Comparison of ENCODE assay signal across 15 cellular contexts in genomic region chr3:29695905-29696238, GRCh38.
DNase-seq lines count a peak whose midpoint lies in the region; ATAC-seq, FAIRE-seq and TF ChIP-seq lines count a peak whose summit lies in the region.
"Had no signal": no experiment of that assay in that cellular context is flagged by ENCODE, and none has a peak within 500 bp of the region (broad histone marks: within the 10 kb centered on the region; RNA-seq: fewer than 3 reads in every experiment).

No MANE protein-coding gene starts in this region.

- POLR2A ChIA-PET in Panc1 (lab: Charles Lee) = no interaction called here
- POLR2A ChIA-PET in endothelial cell of umbilical vein (lab: Charles Lee) = no interaction called here

- H3K9ac ChIP-seq in endothelial cell of umbilical vein (replicated peaks; ENCODE audit: extremely low read depth, insufficient read depth, low read length) = peak overlapping the region; percentile 86
- H3K9ac ChIP-seq in mucosa of rectum (ENCODE audit: low read depth in 1 of 2, low read length in 2 of 2) = no peak overlapping the region

- no peaks in the 10 kb centered on the region for H3K9me1 ChIP-seq in endothelial cell of umbilical vein (replicated peaks; ENCODE audit: control insufficient read depth, extremely low read depth, insufficient read depth, low read length)

- H3K4me3 ChIP-seq in Panc1 (ENCODE audit: low read depth in 2 of 2, low read length in 2 of 2) = no peak overlapping the region
- no peak overlapping the region for H3K4me3 ChIP-seq in endothelial cell of umbilical vein (replicated peaks in 1 of 3; ENCODE audit: insufficient read depth in 1 of 3, low read depth in 1 of 3, low read length in 3 of 3)
- H3K4me3 ChIP-seq in mucosa of rectum (ENCODE audit: low read length in 2 of 2) = no peak overlapping the region
- no peak overlapping the region for H3K4me3 ChIP-seq in tibial nerve

- TF ChIP-seq POLR2A in endothelial cell of umbilical vein (IDR thresholded peaks at IDR 0.05; ENCODE audit: low read depth, low read length) (no peak), tibial nerve (IDR thresholded peaks at IDR 0.05) (no peak)

- H4K20me1 ChIP-seq in endothelial cell of umbilical vein (replicated peaks; ENCODE audit: control insufficient read depth, extremely low read depth, insufficient read depth, low read length) = no peaks in the 10 kb centered on the region

- TF ChIP-seq CTCF in Panc1 (IDR thresholded peaks at IDR 0.05) (no peak), endothelial cell of umbilical vein (IDR thresholded peaks at IDR 0.05; ENCODE audit: extremely low read depth in 1 of 2, insufficient read depth in 1 of 2, low read depth in 1 of 2, low read length in 2 of 2) (no peak), tibial nerve (IDR thresholded peaks at IDR 0.05) (no peak)

- BruUV-seq in Panc1 (replicated peaks; lab: Mats Ljungman, UMichigan) = no TSS peak
- BruUV-seq in endothelial cell of umbilical vein (replicated peaks; lab: Mats Ljungman, UMichigan) = no TSS peak

- intact Hi-C loops in Panc1 (cut with micrococcal nuclease; ENCODE audit: unreplicated experiment) = no loop called here
- intact Hi-C loops in endothelial cell of umbilical vein (cut with micrococcal nuclease) = loop anchor here (2.0 kb wide), 2 partner anchors 93 to 157 kb away; no protein-coding TSS in a partner anchor

- H3K4me1 ChIP-seq in Panc1 (ENCODE audit: control insufficient read depth, insufficient read depth, low read length) (no peaks in the 10 kb centered on the region; the same call in 1 of the 2 replicates), endothelial cell of umbilical vein (ENCODE audit: control insufficient read depth, extremely low read depth, insufficient read depth, low read length) (peaks cover 34% of the 10 kb centered on the region), mucosa of rectum (ENCODE audit: control insufficient read depth in 2 of 2, insufficient read depth in 2 of 2, low read length in 2 of 2) (peaks cover 0 to 4% of the 10 kb centered on the region in 2 donors), tibial nerve (peaks cover 0 to 60% (median 22%) of the 10 kb centered on the region in 4 donors)

- H3K4me1 Mint-ChIP-seq in stimulated activated naive B cell treated with anti-CD40 and anti-IgM and Interleukin-4, amounts not matched to agents 10 μg/mL and 1 μg/mL and 100 μg/mL, for 72 hours = no peaks in the 10 kb centered on the region
- H3K4me1 Mint-ChIP-seq: memory B cell had no signal

- no peaks in the 10 kb centered on the region for H3K27me3 ChIP-seq in Panc1 (ENCODE audit: control insufficient read depth, insufficient read depth, low read length)
- no peaks in the 10 kb centered on the region for H3K27me3 ChIP-seq in endothelial cell of umbilical vein (ENCODE audit: control insufficient read depth in 2 of 2, insufficient read depth in 2 of 2, low read length in 2 of 2)
- H3K27me3 ChIP-seq in mucosa of rectum (ENCODE audit: control insufficient read depth in 2 of 2, insufficient read depth in 2 of 2, low read length in 2 of 2) = no peaks in the 10 kb centered on the region
- H3K27me3 ChIP-seq in tibial nerve = no peaks in the 10 kb centered on the region

- dilution Hi-C loops in endothelial cell of umbilical vein (cut with MboI; ENCODE audit: extremely low pct_ligation_motif_present, low sequenced_read_pairs) = no loop called here

- no peaks in the 10 kb centered on the region for H3K79me2 ChIP-seq in endothelial cell of umbilical vein (ENCODE audit: control insufficient read depth, insufficient read depth, low read length)

- no peak overlapping the region for H3K4me3 Mint-ChIP-seq in stimulated activated naive B cell treated with anti-CD40 and anti-IgM and Interleukin-4, amounts not matched to agents 10 μg/mL and 1 μg/mL and 100 μg/mL, for 72 hours
- H3K4me3 Mint-ChIP-seq: activated T-cell treated with anti-CD3 and anti-CD28 coated beads, Interleukin-2, amount 50 U/mL, for 24 hours; brain; memory B cell had no signal

- no peak for FAIRE-seq in endothelial cell of umbilical vein (lab: Jason Lieb, UNC)
- FAIRE-seq: frontal cortex, small intestine had no signal

- 26 to 31% methylated on average over 2 of the region's 2 CpGs for WGBS in tibial nerve, 2 donors

- H3K27ac Mint-ChIP-seq in stimulated activated naive B cell treated with anti-CD40 and anti-IgM and Interleukin-4, amounts not matched to agents 10 μg/mL and 1 μg/mL and 100 μg/mL, for 72 hours = no peak overlapping the region
- H3K27ac Mint-ChIP-seq: activated T-cell treated with anti-CD3 and anti-CD28 coated beads, Interleukin-2, amount 50 U/mL, for 24 hours; memory B cell had no signal

- CTCF ChIA-PET in Panc1 (lab: Charles Lee) (no interaction called here), endothelial cell of umbilical vein (lab: Charles Lee) (interaction anchor here (1.3 to 1.6 kb wide), 2 partner anchors 56 to 171 kb away, joined by 3 to 5 read pairs; no protein-coding TSS in a partner anchor)

- H3K27ac ChIP-seq in Panc1 (ENCODE audit: low read length) = peak overlapping the region; percentile 29; the same call in 1 of the 2 replicates
- H3K27ac ChIP-seq in endothelial cell of umbilical vein (ENCODE audit: insufficient read depth, low read depth, low read length) = peak overlapping the region; percentile 98
- peak overlapping the region; percentile 46 to 69 for H3K27ac ChIP-seq in mucosa of rectum (ENCODE audit: low read depth in 2 of 2, low read length in 2 of 2)
- peak overlapping the region; percentile 11 to 82 (median 58) for H3K27ac ChIP-seq in tibial nerve

- DNase-seq in Panc1 (ENCODE audit: low read depth, low spot score) = no peak
- DNase-seq in endothelial cell of umbilical vein (ENCODE audit: low read depth, low spot score) = no peak
- peak in 1 of 2 donors; percentile 49 for DNase-seq in tibial nerve (ENCODE audit: low spot score in 2 of 2)
- no peak for DNase-seq in stimulated activated naive B cell treated with anti-CD40 and anti-IgM and Interleukin-4, amounts not matched to agents 10 μg/mL and 1 μg/mL and 100 μg/mL, for 72 hours
- DNase-seq in dermis blood vessel endothelial cell = no peak
- DNase-seq in NCI-H1930 (lab: John Stamatoyannopoulos, UW) = no peak
- DNase-seq: activated T-cell treated with anti-CD3 and anti-CD28 coated beads, Interleukin-2, amount 50 U/mL, for 24 hours; COR-L47; NCI-H1694; small intestine had no signal

- H2AFZ ChIP-seq in endothelial cell of umbilical vein (ENCODE audit: low read depth, low read length) = peak overlapping the region; percentile 39

- peak in 1 of 2 donors; percentile 63 for TF ChIP-seq EP300 in tibial nerve (IDR thresholded peaks at IDR 0.05)

- no peaks in the 10 kb centered on the region for H3K27me3 Mint-ChIP-seq in stimulated activated naive B cell treated with anti-CD40 and anti-IgM and Interleukin-4, amounts not matched to agents 10 μg/mL and 1 μg/mL and 100 μg/mL, for 72 hours
- H3K27me3 Mint-ChIP-seq: activated T-cell treated with anti-CD3 and anti-CD28 coated beads, Interleukin-2, amount 50 U/mL, for 24 hours; brain; memory B cell had no signal

- ATAC-seq in Panc1 (no peak), HG02642 (IDR thresholded peaks at IDR 0.05; ENCODE audit: poor library complexity, unreplicated experiment) (no peak)
- ATAC-seq in stimulated activated naive B cell treated with anti-CD40 and anti-IgM and Interleukin-4, amounts not matched to agents 10 μg/mL and 1 μg/mL and 100 μg/mL, for 72 hours (replicated peaks) = no peak

- in situ Hi-C loops in Panc1 (cut with HindIII; ENCODE audit: low pct_unique_long_range_greater_than_20kb, low sequenced_read_pairs) = no loop called here

- H3K9me3 Mint-ChIP-seq in stimulated activated naive B cell treated with anti-CD40 and anti-IgM and Interleukin-4, amounts not matched to agents 10 μg/mL and 1 μg/mL and 100 μg/mL, for 72 hours = peaks cover 7 to 9% of the 10 kb centered on the region in 2 donors

- H3K9me3 ChIP-seq in Panc1 (ENCODE audit: control insufficient read depth, insufficient read depth, low read depth, low read length) (no peaks in the 10 kb centered on the region), endothelial cell of umbilical vein (replicated peaks; ENCODE audit: control insufficient read depth, insufficient read depth, low read length) (no peaks in the 10 kb centered on the region), mucosa of rectum (ENCODE audit: control insufficient read depth in 2 of 2, low read length in 2 of 2) (no peaks in the 10 kb centered on the region), tibial nerve (no peaks in the 10 kb centered on the region)

- H3K36me3 ChIP-seq in Panc1 (ENCODE audit: control insufficient read depth, insufficient read depth, low read length) (no peaks in the 10 kb centered on the region), endothelial cell of umbilical vein (ENCODE audit: control insufficient read depth in 2 of 2, extremely low read depth in 1 of 2, insufficient read depth in 2 of 2, low read length in 2 of 2) (peaks cover 0 to 2% of the 10 kb centered on the region in 2 experiments), mucosa of rectum (ENCODE audit: control insufficient read depth in 2 of 2, insufficient read depth in 2 of 2, low read length in 2 of 2) (no peaks in the 10 kb centered on the region), tibial nerve (no peaks in the 10 kb centered on the region)

- peaks cover 0 to 3% of the 10 kb centered on the region in 2 donors for H3K36me3 Mint-ChIP-seq in stimulated activated naive B cell treated with anti-CD40 and anti-IgM and Interleukin-4, amounts not matched to agents 10 μg/mL and 1 μg/mL and 100 μg/mL, for 72 hours
- H3K36me3 Mint-ChIP-seq: memory B cell had no signal

- peak overlapping the region; percentile 59 for H3K4me2 ChIP-seq in endothelial cell of umbilical vein (ENCODE audit: insufficient read depth, low read length)

TF ChIP-seq in endothelial cell of umbilical vein, 7 proteins besides CTCF, POLR2A, EP300 and RAD21:
- TF ChIP-seq MYC (IDR thresholded peaks at IDR 0.05; ENCODE audit: low read depth, low read length) (no peak), FOS (IDR thresholded peaks at IDR 0.05; ENCODE audit: borderline replicate concordance, insufficient read depth, low read length) (no peak), MAX (IDR thresholded peaks at IDR 0.05; ENCODE audit: insufficient read depth, insufficient read length) (no peak), EZH2 (IDR thresholded peaks at IDR 0.05; ENCODE audit: borderline replicate concordance, low read depth, low read length, severe bottlenecking) (no peak), POLR2AphosphoS5 (IDR thresholded peaks at IDR 0.05; ENCODE audit: insufficient read depth, low read depth, low read length) (no peak), GATA2 (IDR thresholded peaks at IDR 0.05; ENCODE audit: insufficient read depth, insufficient read length, low read depth, low read length) (no peak), JUN (IDR thresholded peaks at IDR 0.05; ENCODE audit: borderline replicate concordance, insufficient read depth, insufficient read length, low read depth) (no peak)
TF ChIP-seq in endothelial cell of umbilical vein: peak in this region for 0.

Comparison
In these comparisons a context has a peak if more than half of its experiments do, and no peak if none do; other contexts are left out.
1. H3K27ac ChIP-seq: peak in every context shown above with its lines; median percentile 98 in endothelial cell of umbilical vein; 58 in tibial nerve; 58 in mucosa of rectum; 29 in Panc1.